ENCODE assay signal across 26 cellular contexts in the genomic region with DNA sequence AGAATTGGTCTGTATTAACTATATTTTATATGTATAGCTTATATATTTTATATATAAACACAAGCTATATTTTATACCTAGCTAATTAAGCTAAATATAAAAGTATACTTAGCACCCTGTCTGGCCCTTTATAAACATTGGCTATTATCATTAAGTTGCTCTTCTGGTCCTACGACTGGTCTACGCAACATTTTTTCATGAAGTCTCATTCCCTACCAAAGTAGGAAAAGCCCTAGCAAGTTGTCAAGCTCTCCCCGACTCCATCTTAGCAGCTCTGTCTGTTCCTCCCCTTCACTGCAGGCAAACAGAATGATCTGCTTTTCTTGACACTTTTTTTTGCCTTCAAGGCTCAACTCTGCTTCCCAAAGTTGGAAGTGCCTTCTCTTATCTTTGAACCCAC.
"Had no signal": no experiment of that assay in that cellular context is flagged by ENCODE, and none has a peak within 500 bp of the region (broad histone marks: within the 10 kb centered on the region; RNA-seq: fewer than 3 reads in every experiment).

No MANE protein-coding gene starts in this region.

- H3K27me3 ChIP-seq: neural progenitor cell, ovary, right lobe of liver, spleen, tibial artery, transverse colon, upper lobe of left lung, vagina had no signal

- H3K9ac ChIP-seq: neural progenitor cell, parathyroid adenoma had no signal

- DNase-seq: naive thymus-derived CD4-positive, alpha-beta T cell; natural killer cell; occipital lobe; ovary; posterior cingulate gyrus; psoas muscle; right cardiac atrium; right lobe of liver; spleen; stimulated activated CD4-positive, alpha-beta T cell treated with anti-CD3 and anti-CD28 coated beads, Interleukin-12 subunit alpha, Interleukin-12 subunit beta, amount 100 ng/mL, for 4 hours; stimulated activated CD4-positive, alpha-beta T cell treated with anti-CD3 and anti-CD28 coated beads, Interleukin-1b, Interleukin-23, amount 100 ng/mL, for 48 hours; stimulated activated CD4-positive, alpha-beta T cell treated with anti-CD3 and anti-CD28 coated beads, Interleukin-4, amount 100 ng/mL, for 1 hour; stimulated activated CD4-positive, alpha-beta T cell treated with anti-CD3 and anti-CD28 coated beads, Interleukin-4, amount 100 ng/mL, for 4 hours; stimulated activated CD8-positive, alpha-beta memory T cell treated with anti-CD3 and anti-CD28 coated beads, Interleukin-4, amount 100 ng/mL, for 48 hours; stimulated activated naive CD4-positive, alpha-beta T cell; stimulated activated naive CD8-positive, alpha-beta T cell treated with anti-CD3 and anti-CD28 coated beads, Interleukin-15, amount 100 ng/mL, for 72 hours; stimulated activated naive CD8-positive, alpha-beta T cell treated with anti-CD3 and anti-CD28 coated beads, Interleukin-15, Interleukin-2, amounts not matched to agents 100 U/mL and 50 U/mL, for 24 hours; tibial artery; transverse colon; upper lobe of left lung had no signal

- H3K36me3 ChIP-seq: neural progenitor cell, ovary, right lobe of liver, spleen, tibial artery, transverse colon, upper lobe of left lung, vagina had no signal

- H3K4me2 ChIP-seq: neural progenitor cell, smooth muscle cell had no signal

- H3K27ac ChIP-seq: neural progenitor cell, ovary, parathyroid adenoma, psoas muscle, right lobe of liver, skin epidermis, spleen, tibial artery, transverse colon, upper lobe of left lung, vagina had no signal

- H2AFZ ChIP-seq: neural progenitor cell, parathyroid adenoma had no signal

- H3K9me3 ChIP-seq: ovary, psoas muscle, right lobe of liver, spleen, tibial artery, transverse colon, upper lobe of left lung, vagina had no signal

- H3K4me1 ChIP-seq: neural progenitor cell, parathyroid adenoma, psoas muscle, right lobe of liver, spleen, tibial artery, transverse colon, upper lobe of left lung, vagina had no signal

- H3K79me2 ChIP-seq: parathyroid adenoma had no signal

- ATAC-seq: naive thymus-derived CD4-positive, alpha-beta T cell; natural killer cell; psoas muscle; right cardiac atrium; right lobe of liver; stimulated activated memory B cell treated with anti-CD40 and anti-IgM and Interleukin-4, amounts not matched to agents 10 μg/mL and 1 μg/mL and 100 μg/mL, for 72 hours; stimulated activated naive CD8-positive, alpha-beta T cell treated with anti-CD3 and anti-CD28 coated beads, Interleukin-15, amount 100 ng/mL, for 72 hours; stimulated activated naive CD8-positive, alpha-beta T cell treated with anti-CD3 and anti-CD28 coated beads, Interleukin-15, Interleukin-2, amounts not matched to agents 100 U/mL and 50 U/mL, for 24 hours had no signal

- H3K4me3 ChIP-seq: neural progenitor cell, ovary, psoas muscle, right lobe of liver, skin epidermis, smooth muscle cell, spleen, tibial artery, transverse colon, upper lobe of left lung, vagina had no signal
